Comparison of ENCODE assay signal across 11 cellular contexts in the genomic region with DNA sequence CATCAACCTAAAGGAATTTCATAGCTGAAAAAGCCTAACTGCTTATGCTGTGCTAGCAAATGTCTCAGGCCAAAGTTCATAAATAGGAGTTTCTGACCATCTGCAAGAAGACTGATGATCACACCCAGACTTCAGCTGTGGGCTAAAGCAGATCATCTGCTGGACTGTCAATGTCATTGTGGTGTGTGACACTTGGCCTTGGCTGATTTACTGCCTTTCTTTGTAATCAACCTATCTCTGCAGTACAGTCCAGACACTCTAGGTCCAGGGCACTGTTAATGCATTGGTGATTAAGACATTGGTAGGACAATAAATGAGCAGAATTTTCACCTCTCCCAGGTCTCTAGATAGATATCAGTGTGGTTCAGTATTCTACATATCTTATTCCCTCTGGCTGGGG.
"Had no signal": no experiment of that assay in that cellular context is flagged by ENCODE, and none has a peak within 500 bp of the region (broad histone marks: within the 10 kb centered on the region; RNA-seq: fewer than 3 reads in every experiment).

No MANE protein-coding gene starts in this region.

- DNase-seq: GM23248, GOT3, H7, H9, HCEC 1CT, HFFc6 had no signal

- FAIRE-seq: H1, H54 had no signal

- H3K27ac Mint-ChIP-seq: GM23338, H9, HFFc6 had no signal

- H3K4me3 Mint-ChIP-seq: GM23338, H9, HFFc6 had no signal

- H3K27ac ChIP-seq: GM23248 had no signal

- H3K9me3 ChIP-seq: HAP-1 had no signal

- H3K4me1 ChIP-seq: HAP-1 had no signal

- H3K4me3 ChIP-seq: GM23248, GM23338, HAP-1 had no signal

- H2AFZ ChIP-seq: GM23248, GM23338 had no signal

- H3K4me2 ChIP-seq: GM23338 had no signal

- H3K4me1 Mint-ChIP-seq: GM23338, H9 had no signal

- H3K9me3 Mint-ChIP-seq: HFFc6 had no signal

- ATAC-seq: GM23338, HCT116 had no signal

- H3K9ac ChIP-seq: GM23248 had no signal

- H3K36me3 ChIP-seq: HAP-1 had no signal
